8 cellular contexts compared by ENCODE assay signal in genomic region chr9:71767421-71768321, GRCh38. TPM values are rescaled to one million over a fixed set of nuclear protein-coding genes. Genes with fewer than 3 reads are reported as not detected.
DNase-seq lines count a peak whose midpoint lies in the region; ATAC-seq and TF ChIP-seq lines count a peak whose summit lies in the region.

No MANE protein-coding gene starts in this region.

- in situ Hi-C loops in KBM-7 (cut with MboI; ENCODE audit: low pct_unique_long_range_greater_than_20kb, low sequenced_read_pairs), result no loop called here

- H3K4me3 Mint-ChIP-seq in activated naive CD8-positive, alpha-beta T cell treated with anti-CD3 and anti-CD28 coated beads, Interleukin-2, amount 50 U/mL, for 24 hours, result peak overlapping the region; percentile 95

- H3K4me1 Mint-ChIP-seq in activated naive CD8-positive, alpha-beta T cell treated with anti-CD3 and anti-CD28 coated beads, Interleukin-2, amount 50 U/mL, for 24 hours, result peaks cover 52% of the 10 kb centered on the region

- H3K9me3 ChIP-seq in BE2C (no peaks in the 10 kb centered on the region), right atrium auricular region (no peaks in the 10 kb centered on the region)

- peaks cover 35% of the 10 kb centered on the region for H3K27me3 ChIP-seq in BE2C
- H3K27me3 ChIP-seq in right atrium auricular region, result no peaks in the 10 kb centered on the region

- H3K9me3 Mint-ChIP-seq in activated naive CD8-positive, alpha-beta T cell treated with anti-CD3 and anti-CD28 coated beads, Interleukin-2, amount 50 U/mL, for 24 hours, result no peaks in the 10 kb centered on the region

- no peaks in the 10 kb centered on the region for H3K27me3 Mint-ChIP-seq in activated naive CD8-positive, alpha-beta T cell treated with anti-CD3 and anti-CD28 coated beads, Interleukin-2, amount 50 U/mL, for 24 hours

- no peak for ATAC-seq in activated naive CD8-positive, alpha-beta T cell treated with anti-CD3 and anti-CD28 coated beads, Interleukin-2, amount 50 U/mL, for 24 hours
- no peak for ATAC-seq in GM21423 (IDR thresholded peaks at IDR 0.05; ENCODE audit: unreplicated experiment)
- ATAC-seq in GM19328 (IDR thresholded peaks at IDR 0.05; ENCODE audit: unreplicated experiment), result no peak
- ATAC-seq in HG02798 (IDR thresholded peaks at IDR 0.05; ENCODE audit: poor library complexity, unreplicated experiment), result no peak

- TF ChIP-seq CTCF in BE2C (IDR thresholded peaks at IDR 0.05; ENCODE audit: low read depth, low read length), result no peak
- no peak for TF ChIP-seq CTCF in right atrium auricular region (IDR thresholded peaks at IDR 0.05)

- peak overlapping the region; percentile 95 for H3K27ac Mint-ChIP-seq in activated naive CD8-positive, alpha-beta T cell treated with anti-CD3 and anti-CD28 coated beads, Interleukin-2, amount 50 U/mL, for 24 hours

- DNase-seq in BE2C (peak; percentile 9), KBM-7 (peak; percentile 23), right atrium auricular region (ENCODE audit: low spot score) (no peak), skeletal muscle cell (ENCODE audit: low read depth) (no peak)
- no peak for DNase-seq in activated naive CD8-positive, alpha-beta T cell treated with anti-CD3 and anti-CD28 coated beads, Interleukin-2, amount 50 U/mL, for 24 hours

- peak overlapping the region; percentile 74 for H3K4me3 ChIP-seq in BE2C (ENCODE audit: low read depth, low read length)
- H3K4me3 ChIP-seq in right atrium auricular region, result peak overlapping the region; percentile 74
- peak overlapping the region; percentile 77 for H3K4me3 ChIP-seq in skeletal muscle cell (ENCODE audit: low read depth, low read length)

- H3K27ac ChIP-seq in right atrium auricular region, result peak overlapping the region; percentile 90 to 97

- H3K36me3 ChIP-seq in BE2C (no peaks in the 10 kb centered on the region), right atrium auricular region (no peaks in the 10 kb centered on the region)

- no peaks in the 10 kb centered on the region for H3K4me1 ChIP-seq in BE2C
- H3K4me1 ChIP-seq in right atrium auricular region, result peaks cover 0 to 21% of the 10 kb centered on the region in 2 donors

- H3K36me3 Mint-ChIP-seq in activated naive CD8-positive, alpha-beta T cell treated with anti-CD3 and anti-CD28 coated beads, Interleukin-2, amount 50 U/mL, for 24 hours (ENCODE audit: low read depth), result peaks cover 13% of the 10 kb centered on the region

RNA-seq across cellular contexts. Expression of gene CEMIP2, which starts 0.6 kb away (rescaled TPM):
- polyA plus RNA-seq in BE2C (2012; ENCODE audit: insufficient read depth, insufficient read length, low read depth), result 1.8 TPM
- 10 to 100 TPM; 15.6 to 87.7 TPM for total RNA-seq in right atrium auricular region

Comparison
In these comparisons a context has a peak if more than half of its experiments do, and no peak if none do; other contexts are left out.
1. DNase-seq: peak in BE2C (single experiment) and KBM-7 (single experiment); none in activated naive CD8-positive, alpha-beta T cell treated with anti-CD3 and anti-CD28 coated beads, Interleukin-2, amount 50 U/mL, for 24 hours (single experiment), right atrium auricular region (single experiment) and skeletal muscle cell (single experiment).
2. Peak in every context shown above with its lines, with median percentiles within 50 percentile points of each other: H3K4me3 ChIP-seq.